14 cellular contexts compared by ENCODE assay signal in genomic region chr7:151494569-151495284, GRCh38. TPM values are rescaled to one million over a fixed set of nuclear protein-coding genes. Genes with fewer than 3 reads are reported as not detected.
DNase-seq lines count a peak whose midpoint lies in the region; ATAC-seq, FAIRE-seq and TF ChIP-seq lines count a peak whose summit lies in the region.
"Had no signal": no experiment of that assay in that cellular context is flagged by ENCODE, and none has a peak within 500 bp of the region (broad histone marks: within the 10 kb centered on the region; RNA-seq: fewer than 3 reads in every experiment).

No MANE protein-coding gene starts in this region.

- peak; percentile 69 for FAIRE-seq in RCC 7860 (lab: Jason Lieb, UNC)
- FAIRE-seq: islet of Langerhans had no signal

- intact Hi-C loops in heart right ventricle (cut with DNase I): no loop called here

- no peak for TF ChIP-seq CTCF in HEK293 (tag by site-specific recombination; IDR thresholded peaks at IDR 0.05)
- TF ChIP-seq CTCF in gastroesophageal sphincter (IDR thresholded peaks at IDR 0.05): no peak
- no peak for TF ChIP-seq CTCF in heart right ventricle (IDR thresholded peaks at IDR 0.05)

- DNase-seq in RCC 7860 (ENCODE audit: low spot score): peak; percentile 24
- DNase-seq in renal cortical epithelial cell (ENCODE audit: low read depth): peak; percentile 57
- DNase-seq in SKM-1 treated with dmso at 0.1 percent for 144 hours (lab: John Stamatoyannopoulos, UW; ENCODE audit: unreplicated experiment): no peak
- no peak for DNase-seq in activated gamma-delta T cell (lab: John Stamatoyannopoulos, UW)
- DNase-seq in heart right ventricle: no peak
- DNase-seq: activated gamma-delta T cell treated with Interleukin-2 at 50 U/mL for 16 hours, caudate nucleus, naive B cell, testis had no signal

- H3K9me3 ChIP-seq in HEK293 (ENCODE audit: control insufficient read depth, insufficient read depth, low read depth, low read length) (no peaks in the 10 kb centered on the region), gastroesophageal sphincter (no peaks in the 10 kb centered on the region), heart right ventricle (no peaks in the 10 kb centered on the region)
- H3K9me3 ChIP-seq: testis had no signal

- TF ChIP-seq EP300 in gastroesophageal sphincter (IDR thresholded peaks at IDR 0.05): no peak

- CTCF ChIA-PET in HEK293 (lab: Yijun Ruan, JAX): no interaction called here

- no peak for ATAC-seq in gastroesophageal sphincter
- no peak for ATAC-seq in HG02642 (IDR thresholded peaks at IDR 0.05; ENCODE audit: poor library complexity, unreplicated experiment)
- no peak for ATAC-seq in heart right ventricle

- 27 to 42% methylated on average over 6 to 7 of the region's 7 CpGs for WGBS in gastroesophageal sphincter (ENCODE audit: low coverage in 1 of 2), 2 donors
- 65% methylated on average over 7 of the region's 7 CpGs for WGBS in heart right ventricle, 2 donors

- H3K36me3 ChIP-seq in HEK293 (ENCODE audit: control insufficient read depth in 2 of 2, insufficient read depth in 1 of 2, low read length in 2 of 2): peaks cover 0 to 11% of the 10 kb centered on the region in 2 experiments; a peak in 1 of 3 replicates
- H3K36me3 ChIP-seq in gastroesophageal sphincter: peaks cover 0 to 6% of the 10 kb centered on the region in 2 donors
- H3K36me3 ChIP-seq in heart right ventricle: peaks cover 0 to 11% (median 0%) of the 10 kb centered on the region in 9 donors

- POLR2A ChIA-PET in HEK293 (lab: Yijun Ruan, JAX): no interaction called here

- no peak for TF ChIP-seq POLR2A in gastroesophageal sphincter (IDR thresholded peaks at IDR 0.05)

- H3K4me1 ChIP-seq in HEK293 (ENCODE audit: control insufficient read depth, insufficient read depth, low read length): peaks cover 15% of the 10 kb centered on the region
- H3K4me1 ChIP-seq in gastroesophageal sphincter: peaks cover 17 to 100% (median 18%) of the 10 kb centered on the region in 3 donors
- peaks cover 5 to 74% (median 50%) of the 10 kb centered on the region in 9 donors for H3K4me1 ChIP-seq in heart right ventricle

- no peak overlapping the region for H3K27ac ChIP-seq in HEK293 (ENCODE audit: extremely low read depth, low read depth, low read length)
- peak overlapping the region in 3 of 4 donors; percentile 26 to 50 (median 27) for H3K27ac ChIP-seq in gastroesophageal sphincter
- H3K27ac ChIP-seq in heart right ventricle: no peak overlapping the region
- H3K27ac ChIP-seq: testis had no signal

- H3K4me3 ChIP-seq in HEK293 (ENCODE audit: low read depth, low read length) (no peak overlapping the region), gastroesophageal sphincter (no peak overlapping the region), heart right ventricle (no peak overlapping the region)
- H3K4me3 ChIP-seq: testis had no signal

- H3K27me3 ChIP-seq in gastroesophageal sphincter: no peaks in the 10 kb centered on the region
- no peaks in the 10 kb centered on the region for H3K27me3 ChIP-seq in heart right ventricle
- H3K27me3 ChIP-seq: testis had no signal

TF ChIP-seq in HEK293, 187 proteins besides CTCF, POLR2A, EP300 and RAD21 (continues in another document):
- 0 out of 2 replicates have a peak, but pooled peaks have one; percentile 25 for TF ChIP-seq ZNF600 (tag by site-specific recombination; IDR thresholded peaks at IDR 0.05)
- 0 out of 2 replicates have a peak, but pooled peaks have one; percentile 18 for TF ChIP-seq ZXDB (tag by site-specific recombination; IDR thresholded peaks at IDR 0.05)
- TF ChIP-seq WT1 (tag by site-specific recombination; IDR thresholded peaks at IDR 0.05): 0 out of 2 replicates have a peak, but pooled peaks have one; percentile 11
- no peak for TF ChIP-seq ZNF785 (tag by site-specific recombination; IDR thresholded peaks at IDR 0.05)
- TF ChIP-seq ZBTB17 (tag by site-specific recombination; IDR thresholded peaks at IDR 0.05): no peak; the same call in 1 of the 2 replicates
- TF ChIP-seq ZNF707 (tag by site-specific recombination; IDR thresholded peaks at IDR 0.05): no peak
- no peak for TF ChIP-seq ZNF169 (tag by site-specific recombination; IDR thresholded peaks at IDR 0.05)
- TF ChIP-seq ZNF791 (tag by site-specific recombination; IDR thresholded peaks at IDR 0.05): no peak
- peak; percentile 42; the same call in 1 of the 2 replicates for TF ChIP-seq PRDM10 (tag by site-specific recombination; IDR thresholded peaks at IDR 0.05)
- no peak for TF ChIP-seq ZNF19 (tag by site-specific recombination; IDR thresholded peaks at IDR 0.05; ENCODE audit: low read depth)
- no peak for TF ChIP-seq ZNF394 (tag by site-specific recombination; IDR thresholded peaks at IDR 0.05; ENCODE audit: borderline replicate concordance)
- TF ChIP-seq GLIS1 (tag by site-specific recombination; IDR thresholded peaks at IDR 0.05): peak; percentile 35; the same call in 1 of the 2 replicates
- no peak for TF ChIP-seq ZNF202 (tag by site-specific recombination; IDR thresholded peaks at IDR 0.05; ENCODE audit: borderline replicate concordance)
- no peak for TF ChIP-seq REST (tag by site-specific recombination; IDR thresholded peaks at IDR 0.05)
- TF ChIP-seq PRDM6 (tag by site-specific recombination; IDR thresholded peaks at IDR 0.05): peak; percentile 92

RNA-seq across cellular contexts. Expression of gene RHEB, which starts 25.0 kb away (rescaled TPM):
- total RNA-seq in gastroesophageal sphincter (100 to 1,000 TPM; 107 to 229 (median 155) TPM), renal cortical epithelial cell (84.8 and 115 TPM in 2 replicates), heart right ventricle (100 to 1,000 TPM in 8 of 10 donors, 10 to 100 TPM in 2; 87.0 to 166 (median 104) TPM)
- 100 to 1,000 TPM in 1 of 2 donors, 10 to 100 TPM in 1; 56.0 to 174 TPM for polyA plus RNA-seq in heart right ventricle

RNA-seq across cellular contexts. Expression of gene CRYGN, which starts 54.8 kb away (rescaled TPM):
- total RNA-seq in gastroesophageal sphincter (1 to 10 TPM in 1 of 4 donors, under 1 TPM in 1, not detected in 2; 0.27 to 4.4 TPM), renal cortical epithelial cell (not detected in 2 replicates), heart right ventricle (under 1 TPM in 2 of 10 donors, not detected in 8; 0.15 to 0.72 TPM)
- polyA plus RNA-seq in heart right ventricle: under 1 TPM; 0.07 to 0.29 TPM
- total RNA-seq: T-helper 1 cell treated with Interleukin-12 subunit alpha and Interleukin-12 subunit beta and Interleukin-4 antibody, amounts not matched to agents 30 ng/mL and 1 ng/mL, for 36 hours had no signal

Comparison
In these comparisons a context has a peak if more than half of its experiments do, and no peak if none do; other contexts are left out.
1. H3K27ac ChIP-seq: peak in gastroesophageal sphincter (3 of 4); none in HEK293 (single experiment) and heart right ventricle (0 of 10).
2. DNase-seq: peak in RCC 7860 (single experiment) and renal cortical epithelial cell (single experiment); none in SKM-1 treated with dmso at 0.1 percent for 144 hours (single experiment), activated gamma-delta T cell (single experiment) and heart right ventricle (0 of 2).